In the genomic region with DNA sequence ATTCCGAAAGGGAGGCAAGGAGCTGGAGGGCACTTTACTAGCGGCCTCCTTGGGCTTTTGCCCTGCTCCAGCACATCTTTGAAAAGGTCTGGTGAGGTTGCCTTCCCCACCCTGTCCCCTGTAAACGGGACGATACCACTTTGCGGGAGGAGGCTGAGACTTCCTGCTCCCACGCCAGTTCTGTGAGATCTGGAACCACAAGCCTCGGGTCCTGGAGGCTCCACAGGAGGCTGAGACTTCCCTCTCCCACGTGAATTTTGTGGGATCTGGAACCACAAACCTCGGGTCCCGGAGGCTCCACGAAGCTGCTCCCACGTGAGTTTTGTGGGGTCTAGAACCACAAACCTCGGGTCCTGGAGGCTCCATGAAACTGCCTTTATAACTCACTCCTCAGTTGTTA, we compare ENCODE assay signal across 11 cellular contexts.
"Had no signal": no experiment of that assay in that cellular context is flagged by ENCODE, and none has a peak within 500 bp of the region (broad histone marks: within the 10 kb centered on the region; RNA-seq: fewer than 3 reads in every experiment).

No MANE protein-coding gene starts in this region.

- H3K27ac ChIP-seq: pancreas, skin epidermis, upper lobe of left lung had no signal

- H3K9ac ChIP-seq: neural progenitor cell had no signal

- H3K27me3 ChIP-seq: neural progenitor cell, pancreas, upper lobe of left lung had no signal

- DNase-seq: activated CD4-positive, alpha-beta T cell treated with anti-CD3 and anti-CD28 coated beads, Interleukin-2, amount 50 U/mL, for 1 hour; activated naive CD4-positive, alpha-beta T cell treated with Interleukin-2 at 50 U/mL for 16 hours; effector memory CD4-positive, alpha-beta T cell; foreskin fibroblast; stimulated activated CD4-positive, alpha-beta T cell treated with anti-CD3 and anti-CD28 coated beads, Interleukin-4, amount 100 ng/mL, for 4 hours; stimulated activated naive CD4-positive, alpha-beta T cell treated with Interleukin-2 at 50 U/mL for 16 hours had no signal

- H3K36me3 ChIP-seq: neural progenitor cell, pancreas, upper lobe of left lung had no signal

- H3K4me1 ChIP-seq: pancreas had no signal

- H3K9me3 ChIP-seq: pancreas, upper lobe of left lung had no signal

- H3K4me3 ChIP-seq: lung, neural progenitor cell, pancreas, skin epidermis, upper lobe of left lung had no signal
